ENCODE assay signal across 8 cellular contexts in the genomic region with DNA sequence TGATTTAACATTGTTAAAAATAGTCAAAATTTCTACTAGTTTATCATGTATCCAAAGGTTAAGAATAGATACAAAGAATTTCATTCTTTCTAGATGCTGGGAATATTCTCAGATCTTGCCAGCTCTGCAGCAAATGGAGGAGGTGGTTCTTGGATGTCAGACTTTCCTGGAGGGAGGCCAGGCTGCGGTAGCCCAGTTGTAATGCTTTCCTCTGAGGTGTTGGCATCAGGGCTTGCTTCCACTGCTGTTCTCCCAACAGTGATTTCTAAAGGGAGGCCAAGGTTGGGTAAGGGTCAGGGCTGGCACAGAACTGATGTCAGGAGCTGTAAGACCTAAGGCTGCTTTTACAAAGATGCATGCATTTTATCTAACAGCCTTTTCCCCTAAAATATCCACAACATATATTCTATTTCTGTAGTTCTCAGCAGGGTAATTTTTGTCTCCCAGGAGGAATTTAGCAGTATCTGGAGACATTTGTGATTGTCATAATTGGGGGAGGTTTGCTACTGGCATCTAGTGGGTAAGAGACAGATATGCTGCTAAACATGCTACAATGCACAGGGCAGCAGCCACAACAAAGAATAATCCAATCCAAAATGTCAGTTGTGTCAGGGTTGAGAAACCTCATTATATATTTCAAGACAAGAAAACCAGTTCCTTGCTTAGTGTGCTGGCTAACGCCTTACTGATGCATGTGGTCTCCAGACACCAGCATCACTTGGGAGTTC.
A peak's percentile ranks its signal among the peaks of the same experiment; 100 is the strongest.
DNase-seq lines count a peak whose midpoint lies in the region; ATAC-seq and TF ChIP-seq lines count a peak whose summit lies in the region.

No MANE protein-coding gene starts in this region.

- DNase-seq in NCI-H2196 (lab: John Stamatoyannopoulos, UW; ENCODE audit: unreplicated experiment) (peak; percentile 38), fibroblast of pulmonary artery (ENCODE audit: low read depth) (peak; percentile 69), skeletal muscle cell (ENCODE audit: low read depth) (peak; percentile 54), NCI-H82 (lab: John Stamatoyannopoulos, UW) (no peak), DMS153 treated with DMSO at 0.1 percent for 48 hours (lab: John Stamatoyannopoulos, UW; ENCODE audit: unreplicated experiment) (no peak), iPS-NIHi7 (ENCODE audit: extremely low spot score) (no peak), epidermal melanocyte (ENCODE audit: insufficient read length, low spot score) (no peak)

- peak; percentile 22 for ATAC-seq in GM21423 (IDR thresholded peaks at IDR 0.05; ENCODE audit: unreplicated experiment)

- H3K4me3 ChIP-seq in fibroblast of pulmonary artery (replicated peaks; ENCODE audit: low read depth, low read length) (no peak overlapping the region), skeletal muscle cell (ENCODE audit: low read depth, low read length) (no peak overlapping the region)

- TF ChIP-seq CTCF in fibroblast of pulmonary artery (IDR thresholded peaks at IDR 0.05; ENCODE audit: low read length, missing control alignments) = no peak

Comparison
In these comparisons a context has a peak if more than half of its experiments do, and no peak if none do; other contexts are left out.
1. DNase-seq: peak in NCI-H2196 (single experiment), fibroblast of pulmonary artery (single experiment) and skeletal muscle cell (single experiment); none in NCI-H82 (single experiment), DMS153 treated with DMSO at 0.1 percent for 48 hours (single experiment), iPS-NIHi7 (single experiment) and epidermal melanocyte (single experiment).